ENCODE assay signal across 10 cellular contexts in genomic region chr12:124694250-124694649, GRCh38.
DNase-seq lines count a peak whose midpoint lies in the region; ATAC-seq, FAIRE-seq and TF ChIP-seq lines count a peak whose summit lies in the region.
"Had no signal": no experiment of that assay in that cellular context is flagged by ENCODE, and none has a peak within 500 bp of the region (broad histone marks: within the 10 kb centered on the region; RNA-seq: fewer than 3 reads in every experiment).

No MANE protein-coding gene starts in this region.

- peak overlapping the region; percentile 65 for H3K27ac ChIP-seq in endothelial cell of umbilical vein (ENCODE audit: insufficient read depth, low read depth, low read length)

- dilution Hi-C loops in endothelial cell of umbilical vein (cut with MboI; ENCODE audit: extremely low pct_ligation_motif_present, low sequenced_read_pairs), result loop anchor here (25.0 kb wide), 1 partner anchor 132 kb away; the partner anchor contains the start of gene NCOR2

- no TSS peak for BruUV-seq in endothelial cell of umbilical vein (replicated peaks; lab: Mats Ljungman, UMichigan)

- peak; percentile 72 for ATAC-seq in GM21390 (IDR thresholded peaks at IDR 0.05; ENCODE audit: unreplicated experiment)

- H3K9me1 ChIP-seq in endothelial cell of umbilical vein (replicated peaks; ENCODE audit: control insufficient read depth, extremely low read depth, insufficient read depth, low read length), result no peaks in the 10 kb centered on the region

- H3K36me3 ChIP-seq in endothelial cell of umbilical vein (ENCODE audit: control insufficient read depth in 2 of 2, extremely low read depth in 1 of 2, insufficient read depth in 2 of 2, low read length in 2 of 2), result no peaks in the 10 kb centered on the region

- POLR2A ChIA-PET in endothelial cell of umbilical vein (lab: Charles Lee), result interaction anchor here (1.0 kb wide), 1 partner anchor 46 kb away, joined by 3 read pairs; no protein-coding TSS in a partner anchor

- H4K20me1 ChIP-seq in endothelial cell of umbilical vein (replicated peaks; ENCODE audit: control insufficient read depth, extremely low read depth, insufficient read depth, low read length), result no peaks in the 10 kb centered on the region

- no peak overlapping the region for H2AFZ ChIP-seq in endothelial cell of umbilical vein (ENCODE audit: low read depth, low read length)

- no peak for FAIRE-seq in endothelial cell of umbilical vein (lab: Jason Lieb, UNC)

- H3K4me2 ChIP-seq in endothelial cell of umbilical vein (ENCODE audit: insufficient read depth, low read length), result no peak overlapping the region

- TF ChIP-seq POLR2A in endothelial cell of umbilical vein (IDR thresholded peaks at IDR 0.05; ENCODE audit: low read depth, low read length), result no peak

- no peaks in the 10 kb centered on the region for H3K9me3 ChIP-seq in endothelial cell of umbilical vein (replicated peaks; ENCODE audit: control insufficient read depth, insufficient read depth, low read length)

- H3K4me1 ChIP-seq in endothelial cell of umbilical vein (ENCODE audit: control insufficient read depth, extremely low read depth, insufficient read depth, low read length), result peaks cover 15% of the 10 kb centered on the region

- TF ChIP-seq CTCF in endothelial cell of umbilical vein (IDR thresholded peaks at IDR 0.05; ENCODE audit: extremely low read depth in 1 of 2, insufficient read depth in 1 of 2, low read depth in 1 of 2, low read length in 2 of 2), result no peak

- peak; percentile 52 for DNase-seq in Daoy (ENCODE audit: low read depth)
- peak; percentile 77 for DNase-seq in NOMO-1 treated with dmso at 0.1 percent for 144 hours (lab: John Stamatoyannopoulos, UW; ENCODE audit: unreplicated experiment)
- no peak for DNase-seq in endothelial cell of umbilical vein (ENCODE audit: low read depth, low spot score)
- DNase-seq in ecto neural progenitor cell (ENCODE audit: low spot score), result no peak
- DNase-seq in NCI-H510A (lab: John Stamatoyannopoulos, UW), result no peak
- no peak for DNase-seq in mucosa of gallbladder (ENCODE audit: low spot score)
- DNase-seq in OCI-M1 (lab: John Stamatoyannopoulos, UW), result no peak
- DNase-seq: DMS79, NCI-H2029 had no signal

- CTCF ChIA-PET in endothelial cell of umbilical vein (lab: Charles Lee), result interaction anchor here (0.9 to 3.0 kb wide), 6 partner anchors 12 to 314 kb away, joined by 3 to 11 read pairs (median 4); partner anchors contain the start of gene NCOR2

- H3K27me3 ChIP-seq in endothelial cell of umbilical vein (ENCODE audit: control insufficient read depth in 2 of 2, insufficient read depth in 2 of 2, low read length in 2 of 2), result peaks cover 0 to 1% of the 10 kb centered on the region in 2 experiments

- peak overlapping the region; percentile 43 for H3K9ac ChIP-seq in endothelial cell of umbilical vein (replicated peaks; ENCODE audit: extremely low read depth, insufficient read depth, low read length)

- H3K79me2 ChIP-seq in endothelial cell of umbilical vein (ENCODE audit: control insufficient read depth, insufficient read depth, low read length), result no peaks in the 10 kb centered on the region

- intact Hi-C loops in endothelial cell of umbilical vein (cut with micrococcal nuclease), result loop anchor here (2.0 kb wide), 1 partner anchor 67 kb away; no protein-coding TSS in a partner anchor

- H3K4me3 ChIP-seq in endothelial cell of umbilical vein (replicated peaks in 1 of 3; ENCODE audit: insufficient read depth in 1 of 3, low read depth in 1 of 3, low read length in 3 of 3), result no peak overlapping the region

TF ChIP-seq in endothelial cell of umbilical vein, 7 proteins besides CTCF, POLR2A, EP300 and RAD21:
- TF ChIP-seq MAX (IDR thresholded peaks at IDR 0.05; ENCODE audit: insufficient read depth, insufficient read length), result no peak
- TF ChIP-seq FOS (IDR thresholded peaks at IDR 0.05; ENCODE audit: borderline replicate concordance, insufficient read depth, low read length), result no peak
- TF ChIP-seq JUN (IDR thresholded peaks at IDR 0.05; ENCODE audit: borderline replicate concordance, insufficient read depth, insufficient read length, low read depth), result no peak
- no peak for TF ChIP-seq EZH2 (IDR thresholded peaks at IDR 0.05; ENCODE audit: borderline replicate concordance, low read depth, low read length, severe bottlenecking)
- no peak for TF ChIP-seq POLR2AphosphoS5 (IDR thresholded peaks at IDR 0.05; ENCODE audit: insufficient read depth, low read depth, low read length)
- TF ChIP-seq GATA2 (IDR thresholded peaks at IDR 0.05; ENCODE audit: insufficient read depth, insufficient read length, low read depth, low read length), result no peak
- no peak for TF ChIP-seq MYC (IDR thresholded peaks at IDR 0.05; ENCODE audit: low read depth, low read length)

Comparison
In these comparisons a context has a peak if more than half of its experiments do, and no peak if none do; other contexts are left out.
1. DNase-seq: peak in Daoy (single experiment) and NOMO-1 treated with dmso at 0.1 percent for 144 hours (single experiment); none in endothelial cell of umbilical vein (single experiment), ecto neural progenitor cell (single experiment), NCI-H510A (single experiment), mucosa of gallbladder (single experiment) and OCI-M1 (single experiment).